8 cellular contexts compared by ENCODE assay signal in genomic region chr19:55549500-55550320, GRCh38. TPM values are rescaled to one million over a fixed set of nuclear protein-coding genes. Genes with fewer than 3 reads are reported as not detected.
DNase-seq lines count a peak whose midpoint lies in the region; ATAC-seq, FAIRE-seq and TF ChIP-seq lines count a peak whose summit lies in the region.

No MANE protein-coding gene starts in this region.

- CTCF ChIA-PET in A673 (lab: Charles Lee): no interaction called here

- no peaks in the 10 kb centered on the region for H4K20me1 ChIP-seq in BLaER1

- no peaks in the 10 kb centered on the region for H3K9me3 ChIP-seq in BLaER1
- H3K9me3 ChIP-seq in MG63: no peaks in the 10 kb centered on the region
- H3K9me3 ChIP-seq in mucosa of descending colon: no peaks in the 10 kb centered on the region
- no peaks in the 10 kb centered on the region for H3K9me3 ChIP-seq in A673 (ENCODE audit: low read depth, low read length, poor library complexity, severe bottlenecking)
- no peaks in the 10 kb centered on the region for H3K9me3 ChIP-seq in kidney (ENCODE audit: control insufficient read depth in 1 of 2, low read length in 2 of 2)

- H3K27me3 ChIP-seq in BLaER1 (no peaks in the 10 kb centered on the region), MG63 (no peaks in the 10 kb centered on the region), A673 (replicated peaks; ENCODE audit: insufficient read depth, low read depth, low read length, poor library complexity) (no peaks in the 10 kb centered on the region)

- H3K4me1 ChIP-seq in BLaER1 (peaks cover 90% of the 10 kb centered on the region), mucosa of descending colon (ENCODE audit: low read depth) (peaks cover 2% of the 10 kb centered on the region), A673 (ENCODE audit: insufficient read depth, low read length, poor library complexity, severe bottlenecking) (no peaks in the 10 kb centered on the region), kidney (ENCODE audit: control insufficient read depth in 1 of 2, insufficient read depth in 1 of 2, low read depth in 1 of 2, low read length in 2 of 2) (peaks cover 0 to 2% of the 10 kb centered on the region in 2 donors)

- H3K4me2 ChIP-seq in BLaER1: peak overlapping the region; percentile 85

- H3K4me3 ChIP-seq in BLaER1: peak overlapping the region; percentile 59
- H3K4me3 ChIP-seq in MG63: peak overlapping the region; percentile 9
- H3K4me3 ChIP-seq in coronary artery: peak overlapping the region; percentile 35
- no peak overlapping the region for H3K4me3 ChIP-seq in mucosa of descending colon
- no peak overlapping the region for H3K4me3 ChIP-seq in A673 (ENCODE audit: low read depth, low read length, poor library complexity, severe bottlenecking)
- no peak overlapping the region for H3K4me3 ChIP-seq in kidney (ENCODE audit: low read length in 2 of 2)

- no peak for TF ChIP-seq CTCF in coronary artery (IDR thresholded peaks at IDR 0.05)
- no peak for TF ChIP-seq CTCF in mucosa of descending colon (IDR thresholded peaks at IDR 0.05)
- no peak for TF ChIP-seq CTCF in A673 (conservative IDR thresholded peaks at IDR 0.05; ENCODE audit: low read depth, low read length)
- TF ChIP-seq CTCF in kidney (IDR thresholded peaks at IDR 0.05; ENCODE audit: borderline replicate concordance, extremely low read depth, insufficient read depth): no peak

- TF ChIP-seq POLR2A in GM12892 (IDR thresholded peaks at IDR 0.05; ENCODE audit: low read depth, low read length): no peak

- FAIRE-seq in kidney (lab: Jason Lieb, UNC): no peak
- FAIRE-seq in GM12892 (lab: Jason Lieb, UNC): no peak

- peak; percentile 77 for ATAC-seq in mucosa of descending colon

- DNase-seq in MG63 (peak; percentile 86), coronary artery (ENCODE audit: low spot score) (no peak), mucosa of descending colon (peak in 2 of 3 donors; percentile 27 to 50), T-helper 9 cell (no peak), A673 (ENCODE audit: low spot score) (no peak), kidney (no peak), GM12892 (ENCODE audit: insufficient read length) (no peak)

- H3K27ac ChIP-seq in BLaER1: peak overlapping the region; percentile 95
- peak overlapping the region in 1 of 2 donors; percentile 49 for H3K27ac ChIP-seq in coronary artery
- H3K27ac ChIP-seq in A673 (ENCODE audit: low read depth, low read length, poor library complexity, severe bottlenecking): no peak overlapping the region
- no peak overlapping the region for H3K27ac ChIP-seq in kidney (ENCODE audit: low read depth in 2 of 2, low read length in 2 of 2)

- POLR2A ChIA-PET in A673 (lab: Charles Lee; ENCODE audit: low non-redundant PET): no interaction called here

- H3K9ac ChIP-seq in BLaER1 (peak overlapping the region; percentile 72), kidney (ENCODE audit: low read length in 2 of 2) (no peak overlapping the region)

- intact Hi-C loops in mucosa of descending colon (cut with DNase I, micrococcal nuclease): no loop called here
- intact Hi-C loops in A673 (cut with micrococcal nuclease; ENCODE audit: unreplicated experiment): no loop called here
- intact Hi-C loops in kidney (cut with DNase I): no loop called here

- H3K36me3 ChIP-seq in BLaER1 (no peaks in the 10 kb centered on the region), MG63 (no peaks in the 10 kb centered on the region), mucosa of descending colon (ENCODE audit: low read depth) (no peaks in the 10 kb centered on the region), A673 (ENCODE audit: insufficient read depth, low read length, poor library complexity, severe bottlenecking) (no peaks in the 10 kb centered on the region), kidney (ENCODE audit: control insufficient read depth in 1 of 2, insufficient read depth in 2 of 2, low read length in 2 of 2) (no peaks in the 10 kb centered on the region)

- BruUV-seq in A673 (replicated peaks; lab: Mats Ljungman, UMichigan): no TSS peak

RNA-seq across cellular contexts. Expression of gene SBK3, which starts 4.4 kb away (rescaled TPM):
- total RNA-seq in MG63 (2014; rRNA removed; shearing (Covaris generic); ENCODE audit: low replicate concordance): 0.43 TPM in 1 of 2 replicates, not detected in the other
- total RNA-seq in mucosa of descending colon (under 1 TPM in 2 of 3 donors, not detected in 1; 0.34 to 0.54 TPM), A673 (2021) (not detected in 2 replicates), kidney (0.66 TPM)
- not detected for polyA plus RNA-seq in kidney (ENCODE audit: insufficient read depth, low read depth, low replicate concordance)
- not detected for polyA plus RNA-seq in GM12892 (2012; ENCODE audit: missing spikeins)

RNA-seq across cellular contexts. Expression of gene SBK2, which starts 12.8 kb away (rescaled TPM):
- total RNA-seq in MG63 (2014; rRNA removed; shearing (Covaris generic); ENCODE audit: low replicate concordance): 0.20 TPM in 1 of 2 replicates, not detected in the other
- total RNA-seq in mucosa of descending colon (not detected), A673 (2021) (not detected in 2 replicates), kidney (not detected)
- polyA plus RNA-seq in kidney (ENCODE audit: insufficient read depth, low read depth, low replicate concordance): not detected
- not detected for polyA plus RNA-seq in GM12892 (2012; ENCODE audit: missing spikeins)

RNA-seq across cellular contexts. Expression of gene ZNF579, which starts 30.9 kb away (rescaled TPM):
- 7.2 and 8.6 TPM in 2 replicates for total RNA-seq in MG63 (2014; rRNA removed; shearing (Covaris generic); ENCODE audit: low replicate concordance)
- 10 to 100 TPM in 1 of 3 donors, 1 to 10 TPM in 2; 6.2 to 13.6 (median 7.2) TPM for total RNA-seq in mucosa of descending colon
- 27.4 and 27.5 TPM in 2 replicates for total RNA-seq in A673 (2021)
- 16.6 TPM for total RNA-seq in kidney
- 10.9 TPM for polyA plus RNA-seq in kidney (ENCODE audit: insufficient read depth, low read depth, low replicate concordance)
- polyA plus RNA-seq in GM12892 (2012; ENCODE audit: missing spikeins): 1.5 TPM

RNA-seq across cellular contexts. Expression of gene FIZ1, which starts 49.6 kb away (rescaled TPM):
- total RNA-seq in MG63 (2014; rRNA removed; shearing (Covaris generic); ENCODE audit: low replicate concordance): 2.9 and 4.0 TPM in 2 replicates
- total RNA-seq in mucosa of descending colon (10 to 100 TPM; 15.7 to 20.3 (median 20.0) TPM), A673 (2021) (27.8 and 29.3 TPM in 2 replicates), kidney (17.9 TPM)
- 11.9 TPM for polyA plus RNA-seq in kidney (ENCODE audit: insufficient read depth, low read depth, low replicate concordance)
- polyA plus RNA-seq in GM12892 (2012; ENCODE audit: missing spikeins): 2.5 TPM

RNA-seq across cellular contexts. Expression of gene ZNF524, which starts 50.4 kb away (rescaled TPM):
- total RNA-seq in MG63 (2014; rRNA removed; shearing (Covaris generic); ENCODE audit: low replicate concordance): 7.9 and 22.4 TPM in 2 replicates
- total RNA-seq in mucosa of descending colon (10 to 100 TPM; 25.5 to 27.1 (median 26.5) TPM), A673 (2021) (6.3 and 7.5 TPM in 2 replicates), kidney (22.9 TPM)
- 32.6 TPM for polyA plus RNA-seq in kidney (ENCODE audit: insufficient read depth, low read depth, low replicate concordance)
- 1.8 TPM for polyA plus RNA-seq in GM12892 (2012; ENCODE audit: missing spikeins)

Comparison
In these comparisons a context has a peak if more than half of its experiments do, and no peak if none do; other contexts are left out.
1. H3K4me3 ChIP-seq: peak in BLaER1 (single experiment), MG63 (single experiment) and coronary artery (single experiment); none in mucosa of descending colon (single experiment), A673 (single experiment) and kidney (0 of 2).
2. DNase-seq: peak in MG63 (single experiment) and mucosa of descending colon (2 of 3); none in coronary artery (single experiment), T-helper 9 cell (single experiment), A673 (single experiment), kidney (single experiment) and GM12892 (single experiment).